9 cellular contexts compared by ENCODE assay signal in the genomic region with DNA sequence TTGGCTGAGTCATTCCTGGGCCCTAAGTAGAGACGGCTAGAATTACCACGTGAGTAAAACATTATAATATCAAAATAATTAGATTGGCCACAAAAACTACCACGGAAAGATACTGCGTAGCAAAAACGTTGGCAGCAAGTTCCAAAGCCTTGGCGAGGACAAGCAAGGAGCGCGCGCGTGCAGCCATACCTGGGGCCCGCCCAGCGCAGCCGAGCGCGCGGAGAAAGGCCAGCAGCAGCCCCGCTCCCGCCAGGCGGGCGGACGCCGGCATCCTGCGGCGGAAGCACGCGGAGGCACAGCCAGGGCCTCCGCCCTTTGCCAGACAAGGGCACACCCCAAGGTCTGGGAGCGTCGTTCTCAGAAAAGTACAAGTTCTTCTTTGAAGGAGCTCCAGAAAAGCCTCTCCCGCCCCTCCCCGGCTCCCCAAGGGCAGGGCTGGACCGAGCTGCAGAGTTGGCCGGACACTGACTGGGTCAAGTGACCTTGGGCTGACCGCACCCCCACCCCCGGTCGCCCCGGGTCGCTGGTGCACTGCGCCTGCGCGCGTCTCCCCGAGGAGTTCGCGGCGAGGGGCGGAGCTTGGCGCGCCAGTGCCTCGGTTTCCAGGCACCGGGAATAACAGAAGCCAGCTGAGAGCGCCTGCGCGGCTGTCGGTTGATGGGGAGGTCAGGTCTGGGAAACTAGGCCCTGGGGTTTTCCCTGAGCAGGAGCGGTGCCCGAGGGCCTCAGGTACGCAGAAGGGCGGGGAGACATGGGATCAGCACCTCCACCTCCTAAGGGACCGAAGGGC. TPM values are rescaled to one million over a fixed set of nuclear protein-coding genes. Genes with fewer than 3 reads are reported as not detected.
DNase-seq lines count a peak whose midpoint lies in the region; ATAC-seq, FAIRE-seq and TF ChIP-seq lines count a peak whose summit lies in the region.
"Had no signal": no experiment of that assay in that cellular context is flagged by ENCODE, and none has a peak within 500 bp of the region (broad histone marks: within the 10 kb centered on the region; RNA-seq: fewer than 3 reads in every experiment).

TSS of gene ZC2HC1C (plus strand) at position 621 of the 790 bp plus-strand sequence. CDS start 933 bp downstream, outside the sequence.

- BruUV-seq in HepG2 (replicated peaks; lab: Mats Ljungman, UMichigan): TSS peak; percentile 88

- TF ChIP-seq CTCF in dorsolateral prefrontal cortex (IDR thresholded peaks at IDR 0.05 in 54 of 56, conservative IDR thresholded peaks at IDR 0.05 in 2 of 56; ENCODE audit: low read depth in 1 of 56, partially characterized antibody in 56 of 56) (peak in 26 of 56 donors; percentile 4 to 38 (median 22)), HepG2 (CRISPR knock-in tag; IDR thresholded peaks at IDR 0.05) (0 out of 2 replicates have a peak, but pooled peaks have one; percentile 9)

- peak within 1 kb of the TSS; percentile 30 for H2AFZ ChIP-seq in HepG2 (ENCODE audit: low read length)

- peak within 1 kb of the TSS; percentile 98 for H3K4me2 ChIP-seq in HepG2 (ENCODE audit: low read depth, low read length)

- H3K27me3 ChIP-seq in dorsolateral prefrontal cortex (no peaks in the 10 kb centered on the region), HepG2 (ENCODE audit: control insufficient read depth in 1 of 2, insufficient read depth in 2 of 2, low read length in 2 of 2) (no peaks in the 10 kb centered on the region)

- ATAC-seq in HG03108 (IDR thresholded peaks at IDR 0.05; ENCODE audit: unreplicated experiment) (peak; percentile 48), HepG2 (peak; percentile 86)

- intact Hi-C loops in dorsolateral prefrontal cortex (cut with DNase I): loop anchor here (2.0 to 5.0 kb wide), 2 partner anchors 18 to 67 kb away; partner anchors contain the start of genes EIF2B2 (in 2 of the 2) and MLH3 (in 1 of the 2)
- intact Hi-C loops in HepG2 (cut with micrococcal nuclease; ENCODE audit: unreplicated experiment): loop anchor here (10.0 kb wide), 1 partner anchor 64 kb away; the partner anchor contains the start of gene EIF2B2

- DNase-seq in NK-92 treated with Interleukin-12 subunit alpha and Interleukin-12 subunit beta, amount 100 ng/mL, for 24 hours (lab: John Stamatoyannopoulos, UW): peak; percentile 83
- DNase-seq in NK-92 (lab: John Stamatoyannopoulos, UW; ENCODE audit: unreplicated experiment) (no peak), NCI-H345 (lab: John Stamatoyannopoulos, UW) (peak; percentile 96), dorsolateral prefrontal cortex (peak; percentile 90 to 98 (median 94)), HepG2 (ENCODE audit: low spot score) (peak; percentile 89)
- DNase-seq in activated CD4-positive, alpha-beta T cell treated with anti-CD3 and anti-CD28 coated beads, Interleukin-2, amount 50 U/mL, for 1 hour: peak; percentile 33
- DNase-seq in stimulated activated CD4-positive, alpha-beta T cell treated with anti-CD3 and anti-CD28 coated beads, Interleukin-2, amount 100 ng/mL, for 48 hours: peak; percentile 64 to 73

- in situ Hi-C loops in HepG2 (cut with HindIII; ENCODE audit: extremely low pct_ligation_motif_present, low pct_unique_long_range_greater_than_20kb): no loop called here

- peaks cover 46% of the 10 kb centered on the region for H3K4me1 ChIP-seq in HepG2 (ENCODE audit: insufficient read depth, low read length)

- H3K4me3 ChIP-seq in dorsolateral prefrontal cortex (peak within 1 kb of the TSS; percentile 50 to 95 (median 80)), HepG2 (replicated peaks in 1 of 3; ENCODE audit: insufficient read depth in 1 of 3, low read depth in 2 of 3, low read length in 3 of 3) (peak within 1 kb of the TSS; percentile 67 to 80 (median 68))

- H3K9me3 ChIP-seq in HepG2 (ENCODE audit: low read length): no peaks in the 10 kb centered on the region

- CTCF ChIA-PET in HepG2 (lab: Yijun Ruan, JAX; ENCODE audit: low intra/inter-chr PET ratio, low total read pairs): no interaction called here

- peak; percentile 85 to 87 for TF ChIP-seq POLR2A in HepG2 (IDR thresholded peaks at IDR 0.05; ENCODE audit: insufficient read depth in 1 of 2, low read depth in 2 of 2, low read length in 2 of 2)

- H3K79me2 ChIP-seq in HepG2 (ENCODE audit: insufficient read depth, low read length): peaks cover 16% of the 10 kb centered on the region

- TF ChIP-seq EP300 in HepG2 (IDR thresholded peaks at IDR 0.05; ENCODE audit: low read depth in 2 of 2, low read length in 2 of 2) (0 out of 4 replicates have a peak, but pooled peaks of 1 of the 2 experiments have one; percentile 15), HepG2 (CRISPR knock-in tag; IDR thresholded peaks at IDR 0.05; ENCODE audit: borderline replicate concordance) (no peak)

- H4K20me1 ChIP-seq in HepG2 (ENCODE audit: insufficient read depth, low read length): no peaks in the 10 kb centered on the region

- TF ChIP-seq RAD21 in HepG2 (CRISPR knock-in tag; IDR thresholded peaks at IDR 0.05): peak; percentile 54

- peak; percentile 64 for FAIRE-seq in HepG2 (lab: Jason Lieb, UNC)
- FAIRE-seq: G401.6 had no signal

- H3K9ac ChIP-seq in HepG2 (ENCODE audit: insufficient read depth, low read depth, low read length): peak within 1 kb of the TSS; percentile 89

- POLR2A ChIA-PET in HepG2 (lab: Yijun Ruan, JAX): interaction anchor here (0.6 to 2.3 kb wide), 26 partner anchors 8 to 1218 kb away, joined by 3 to 14 read pairs (median 4); partner anchors contain the start of genes EIF2B2, MLH3, NEK9 and PGF

- WGBS in HepG2 (ENCODE audit: low lambda C conversion rate): 0% methylated on average over 4 of the region's 60 CpGs

- no peaks in the 10 kb centered on the region for H3K36me3 ChIP-seq in HepG2 (replicated peaks in 1 of 2; ENCODE audit: control insufficient read depth in 1 of 2, insufficient read depth in 2 of 2, low read length in 2 of 2)

- H3K27ac ChIP-seq in dorsolateral prefrontal cortex (peak within 1 kb of the TSS; percentile 54 to 99 (median 93)), HepG2 (ENCODE audit: extremely low read length, insufficient read depth, low read length) (peak within 1 kb of the TSS; percentile 95)

TF ChIP-seq in HepG2, 621 proteins besides CTCF, POLR2A, EP300 and RAD21 (continues in another document):
- 0 out of 2 replicates have a peak, but pooled peaks have one; percentile 35 for TF ChIP-seq ZNF24 (IDR thresholded peaks at IDR 0.05)
- no peak for TF ChIP-seq HNRNPL (IDR thresholded peaks at IDR 0.05; ENCODE audit: low read depth, low read length)
- TF ChIP-seq ZNF441 (CRISPR knock-in tag; IDR thresholded peaks at IDR 0.05; ENCODE audit: borderline replicate concordance): no peak

RNA-seq across cellular contexts. Expression of gene ZC2HC1C, which starts in this region (rescaled TPM):
- total RNA-seq in dorsolateral prefrontal cortex (10 to 100 TPM in 27 of 120 experiments, 1 to 10 TPM in 93; 3.8 to 18.1 (median 7.8) TPM), HepG2 (2016; rRNA removed; fragmentation: Illumina TruSeq; extraction: Trizol) (3.3 and 5.3 TPM in 2 replicates)
- 2.6 and 3.3 TPM in 2 replicates for total RNA-seq in HepG2 (2016; cell fraction: cytosol; rRNA removed; fragmentation: Illumina TruSeq; extraction: Trizol; ENCODE audit: low read depth)
- total RNA-seq in HepG2 (2016; cell fraction: insoluble cytoplasmic fraction; rRNA removed; fragmentation: Illumina TruSeq; extraction: Trizol): 4.5 and 4.8 TPM in 2 replicates
- total RNA-seq in HepG2 (2016; cell fraction: membrane; rRNA removed; fragmentation: Illumina TruSeq; extraction: Trizol): 3.8 and 4.6 TPM in 2 replicates
- total RNA-seq in HepG2 (2016; cell fraction: nucleus; rRNA removed; fragmentation: Illumina TruSeq; extraction: Trizol): 3.6 and 5.8 TPM in 2 replicates
- 3.0 and 3.5 TPM in 2 replicates for polyA plus RNA-seq in HepG2 (2011; rRNA removed)
- 1.7 and 2.1 TPM in 2 replicates for polyA plus RNA-seq in HepG2 (2011; cell fraction: cytosol; rRNA removed)
- polyA plus RNA-seq in HepG2 (2011; cell fraction: nucleus; rRNA removed): 2.1 and 3.0 TPM in 2 replicates
- polyA plus RNA-seq in HepG2 (2012): 1.5 and 2.4 TPM in 2 replicates
- polyA plus RNA-seq in HepG2 (2016; cell fraction: cytosol; fragmentation: Illumina TruSeq; extraction: Trizol; ENCODE audit: low read depth): 1.6 and 1.9 TPM in 2 replicates
- polyA plus RNA-seq in HepG2 (2016; cell fraction: insoluble cytoplasmic fraction; fragmentation: Illumina TruSeq; extraction: Trizol; ENCODE audit: low read depth): 4.5 and 6.0 TPM in 2 replicates
- polyA plus RNA-seq in HepG2 (2016; cell fraction: membrane; fragmentation: Illumina TruSeq; extraction: Trizol; ENCODE audit: low read depth): 1.8 and 2.2 TPM in 2 replicates
- 4.8 and 5.3 TPM in 2 replicates for polyA plus RNA-seq in HepG2 (2016; cell fraction: nucleus; fragmentation: Illumina TruSeq; extraction: Trizol; ENCODE audit: insufficient read depth, low read depth)
- 0.82 and 0.98 TPM in 2 replicates for polyA minus RNA-seq in HepG2 (2011; rRNA and poly(A)+ RNA removed; ENCODE audit: low replicate concordance)
- 0.88 and 1.5 TPM in 2 replicates for polyA minus RNA-seq in HepG2 (2011; cell fraction: cytosol; rRNA and poly(A)+ RNA removed)
- polyA minus RNA-seq in HepG2 (2011; cell fraction: nucleus; rRNA and poly(A)+ RNA removed): 2.4 and 4.8 TPM in 2 replicates
